ENCODE assay signal across 30 cellular contexts in the genomic region with DNA sequence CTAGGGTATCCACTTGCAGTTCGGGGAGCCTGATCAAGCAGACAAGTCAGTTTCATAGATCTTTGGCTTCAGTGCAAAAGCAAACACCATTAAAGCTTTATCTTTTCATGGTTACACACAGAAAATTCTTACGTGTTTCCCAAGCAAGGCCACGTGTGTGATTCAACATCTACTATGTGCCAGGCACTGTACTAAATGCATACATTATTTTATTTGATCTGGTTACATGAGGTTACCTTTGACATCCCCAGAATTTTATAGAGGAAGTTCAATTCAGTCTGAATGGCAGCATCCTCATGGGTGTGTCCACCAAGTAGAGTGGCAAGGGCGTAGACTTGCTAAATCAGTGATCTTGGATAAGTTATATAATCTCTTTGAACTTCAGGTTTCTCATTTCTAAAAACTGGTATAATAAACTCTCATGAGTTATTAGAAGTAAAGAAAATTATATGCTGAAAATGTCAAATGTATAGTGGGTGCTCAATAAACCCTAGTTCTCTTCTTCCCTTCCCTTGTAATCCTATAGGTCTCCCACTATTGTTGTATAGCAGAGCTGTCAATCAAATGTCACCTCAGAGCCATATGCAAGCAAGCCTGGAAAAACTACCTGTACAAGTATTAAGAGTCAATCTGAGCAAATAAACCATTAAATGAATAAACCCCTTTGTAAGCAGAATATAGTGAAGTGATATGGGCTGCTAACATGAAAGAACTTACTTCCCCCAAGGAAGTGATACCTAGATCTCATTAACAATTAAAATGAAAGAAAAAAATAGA.
"Had no signal": no experiment of that assay in that cellular context is flagged by ENCODE, and none has a peak within 500 bp of the region (broad histone marks: within the 10 kb centered on the region; RNA-seq: fewer than 3 reads in every experiment).

No MANE protein-coding gene starts in this region.

- H3K27me3 ChIP-seq: adrenal gland, breast epithelium, cardiac muscle cell, colonic mucosa had no signal

- FAIRE-seq: endometrium, endothelial cell of umbilical vein, frontal cortex had no signal

- H3K4me1 ChIP-seq: adrenal gland, colonic mucosa had no signal

- H3K36me3 ChIP-seq: adrenal gland, breast epithelium, cardiac muscle cell, colonic mucosa had no signal

- ATAC-seq: activated CD4-positive, alpha-beta T cell treated with anti-CD3 and anti-CD28 coated beads for 36 hours; activated CD8-positive, alpha-beta memory T cell treated with anti-CD3 and anti-CD28 coated beads, Interleukin-2, amount 10 ng/mL, durations not matched to agents 7 days and 5 days; activated CD8-positive, alpha-beta T cell treated with anti-CD3 and anti-CD28 coated beads, Interleukin-2, amount 10 ng/mL, durations not matched to agents 7 days and 5 days; activated naive CD8-positive, alpha-beta T cell treated with anti-CD3 and anti-CD28 coated beads, Interleukin-2, amount 50 U/mL, for 24 hours; T-helper 17 cell had no signal

- H3K9me3 ChIP-seq: adrenal gland, breast epithelium, colonic mucosa had no signal

- DNase-seq: activated CD4-positive, alpha-beta memory T cell treated with anti-CD3 and anti-CD28 coated beads for 36 hours; activated CD4-positive, alpha-beta T cell treated with anti-CD3 and anti-CD28 coated beads for 36 hours; activated CD4-positive, alpha-beta T cell treated with anti-CD3 and anti-CD28 coated beads, Interleukin-2, amount 10 ng/mL, durations not matched to agents 24 days and 14 days; activated CD4-positive, CD25-positive, alpha-beta regulatory T cell; activated CD4-positive, CD25-positive, alpha-beta regulatory T cell treated with anti-CD3 and anti-CD28 coated beads, Interleukin-2, amount 50 U/mL, for 72 hours; activated CD8-positive, alpha-beta memory T cell treated with anti-CD3 and anti-CD28 coated beads, Interleukin-2, amount 10 ng/mL, durations not matched to agents 7 days and 5 days; activated CD8-positive, alpha-beta memory T cell treated with anti-CD3 and anti-CD28 coated beads, Interleukin-2, amount 50 U/mL, for 4 hours; activated CD8-positive, alpha-beta T cell treated with anti-CD3 and anti-CD28 coated beads, Interleukin-2, amount 10 ng/mL, durations not matched to agents 7 days and 5 days; activated effector memory CD4-positive, alpha-beta T cell treated with anti-CD3 and anti-CD28 coated beads, Interleukin-2, amount 50 U/mL, for 16 hours; activated naive CD4-positive, alpha-beta T cell treated with anti-CD3 and anti-CD28 coated beads for 36 hours; activated naive CD8-positive, alpha-beta T cell treated with anti-CD3 and anti-CD28 coated beads for 36 hours; activated naive CD8-positive, alpha-beta T cell treated with anti-CD3 and anti-CD28 coated beads, Interleukin-2, amount 50 U/mL, for 24 hours; activated T-cell treated with anti-CD3 and anti-CD28 coated beads, Interleukin-2, amount 50 U/mL, for 1 hour; activated T-cell treated with anti-CD3 and anti-CD28 coated beads, Interleukin-2, amount 50 U/mL, for 48 hours; adrenal gland; amygdala; aorta; central memory CD4-positive, alpha-beta T cell; cerebellar nuclear complex; colonic mucosa; effector CD8-positive, alpha-beta T cell; foreskin fibroblast; T-helper 17 cell; T1000 had no signal

- H3K4me3 ChIP-seq: adrenal gland, breast epithelium, cardiac muscle cell, colonic mucosa had no signal

- H3K27ac ChIP-seq: adrenal gland, cardiac muscle cell, colonic mucosa, epithelial cell of prostate had no signal
